ENCODE assay signal across 1 cellular context in genomic region chr2:150618215-150618905, GRCh38.
TF ChIP-seq lines count a peak whose summit lies in the region.

No MANE protein-coding gene starts in this region.

TF ChIP-seq in SK-N-SH treated with all-trans-retinoic acid at 6 μM for 48 hours, 23 proteins besides CTCF, POLR2A, EP300 and RAD21 (continued from another document):
- TF ChIP-seq CREB5 (CRISPR knock-in tag; IDR thresholded peaks at IDR 0.05; ENCODE audit: low read depth), result peak; percentile 66; the same call in 1 of the 2 replicates
- TF ChIP-seq ARNTL (CRISPR knock-in tag; IDR thresholded peaks at IDR 0.05; ENCODE audit: borderline replicate concordance, low read depth), result no peak
- TF ChIP-seq BACH2 (CRISPR knock-in tag; IDR thresholded peaks at IDR 0.05; ENCODE audit: borderline replicate concordance), result no peak
- no peak for TF ChIP-seq ZNF70 (CRISPR knock-in tag; IDR thresholded peaks at IDR 0.05)
